ENCODE assay signal across 8 cellular contexts in the genomic region with DNA sequence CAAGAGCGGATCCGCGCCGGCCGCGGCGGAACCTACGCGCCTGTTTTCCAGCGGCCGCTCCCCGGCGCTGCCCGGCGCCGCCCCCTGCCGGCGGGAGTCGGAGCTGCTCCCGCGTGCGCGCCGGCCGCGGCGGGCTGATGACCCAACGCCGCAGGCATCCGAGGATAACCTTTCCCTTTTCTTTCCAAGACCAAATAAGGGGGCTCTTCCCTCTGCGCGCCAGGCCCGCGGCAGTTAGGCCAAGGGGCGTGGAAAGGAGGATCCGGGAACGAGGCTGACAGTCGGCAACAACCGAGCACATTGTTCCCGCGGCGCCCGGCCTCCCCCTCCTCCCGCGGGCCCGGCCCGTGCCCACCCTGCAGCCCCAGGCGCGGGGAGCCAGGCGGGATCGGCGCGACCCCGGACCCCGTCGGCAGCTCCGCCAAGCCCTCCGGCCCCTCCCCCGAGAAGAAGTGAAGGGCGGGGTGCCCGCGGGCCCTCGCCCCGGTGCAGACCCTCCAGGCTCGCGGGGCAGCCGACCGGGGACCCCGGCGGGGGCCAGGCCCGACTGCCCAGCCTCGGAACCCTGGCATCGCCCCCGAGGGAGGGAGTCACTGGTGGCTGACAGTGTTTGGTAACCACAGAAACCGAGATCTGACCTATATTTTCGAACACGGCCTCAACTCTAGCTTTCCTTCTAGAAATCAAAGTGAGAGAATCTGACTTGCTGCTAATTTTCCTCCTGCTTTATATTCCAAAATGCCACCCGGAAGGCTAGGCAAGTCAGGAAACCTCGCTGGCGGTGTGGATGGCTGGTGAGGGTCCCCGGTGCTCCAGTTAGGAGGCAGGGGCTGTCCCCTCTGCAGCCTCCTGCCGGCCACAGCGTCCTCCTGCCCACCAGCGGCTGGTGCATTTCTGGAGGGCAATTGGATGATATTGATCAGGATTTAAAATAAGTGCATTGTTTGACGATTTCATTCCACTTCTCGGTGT. TPM values are rescaled to one million over a fixed set of nuclear protein-coding genes. Genes with fewer than 3 reads are reported as not detected.
DNase-seq lines count a peak whose midpoint lies in the region; ATAC-seq and TF ChIP-seq lines count a peak whose summit lies in the region.

No MANE protein-coding gene starts in this region.

- H3K27ac Mint-ChIP-seq in central memory CD8-positive, alpha-beta T cell (ENCODE audit: low read depth): no peak overlapping the region

- H3K36me3 ChIP-seq in ES-I3 (ENCODE audit: insufficient read depth, low read length): no peaks in the 10 kb centered on the region
- H3K36me3 ChIP-seq in GM23248 (ENCODE audit: low read depth): no peaks in the 10 kb centered on the region
- no peaks in the 10 kb centered on the region for H3K36me3 ChIP-seq in WERI-Rb-1
- H3K36me3 ChIP-seq in skeletal muscle tissue (ENCODE audit: control insufficient read depth in 3 of 3, insufficient read depth in 3 of 3, low read length in 3 of 3): no peaks in the 10 kb centered on the region

- H3K79me2 ChIP-seq in GM23248 (ENCODE audit: insufficient read depth): no peaks in the 10 kb centered on the region

- no peaks in the 10 kb centered on the region for H3K9me2 ChIP-seq in GM23248 (ENCODE audit: insufficient read depth)

- H3K27me3 ChIP-seq in GM23248 (replicated peaks; ENCODE audit: insufficient read depth): no peaks in the 10 kb centered on the region
- H3K27me3 ChIP-seq in WERI-Rb-1 (ENCODE audit: insufficient read depth, low read depth, severe bottlenecking): no peaks in the 10 kb centered on the region
- H3K27me3 ChIP-seq in skeletal muscle tissue (ENCODE audit: control insufficient read depth in 3 of 3, insufficient read depth in 3 of 3, low read length in 3 of 3): peaks cover 0 to 2% (median 0%) of the 10 kb centered on the region in 3 donors

- peaks cover 83% of the 10 kb centered on the region for H3K27me3 Mint-ChIP-seq in central memory CD8-positive, alpha-beta T cell

- H3K4me2 ChIP-seq in GM23248 (ENCODE audit: unreplicated experiment): peak overlapping the region; percentile 67

- H2AFZ ChIP-seq in GM23248: peak overlapping the region; percentile 95

- H3K9ac ChIP-seq in ES-I3 (ENCODE audit: low read depth, low read length): peak overlapping the region; percentile 58
- peak overlapping the region; percentile 92 for H3K9ac ChIP-seq in GM23248
- peak overlapping the region; percentile 77 to 90 (median 89) for H3K9ac ChIP-seq in skeletal muscle tissue (ENCODE audit: low read depth in 1 of 3, low read length in 3 of 3)

- H3K27ac ChIP-seq in GM23248: peak overlapping the region; percentile 54
- no peak overlapping the region; the same call in 1 of the 2 replicates for H3K27ac ChIP-seq in WERI-Rb-1
- peak overlapping the region; percentile 82 for H3K27ac ChIP-seq in skeletal muscle tissue (ENCODE audit: low read depth, low read length)

- WGBS in GM23248 (ENCODE audit: low coverage in 1 of 2, low lambda C conversion rate in 2 of 2, missing lambda C conversion rate in 2 of 2), 2 experiments: 7% methylated on average over 51 to 57 of the region's 86 CpGs

- peak; percentile 40 for ATAC-seq in central memory CD8-positive, alpha-beta T cell (replicated peaks; ENCODE audit: extremely low read depth, poor library complexity, severe bottlenecking)

- no peaks in the 10 kb centered on the region for H4K20me1 ChIP-seq in GM23248 (ENCODE audit: insufficient read depth)

- H3K4me3 Mint-ChIP-seq in central memory CD8-positive, alpha-beta T cell: peak overlapping the region; percentile 52

- in situ Hi-C loops in GM23248 (cut with MboI): loop anchor here (25.0 kb wide), 1 partner anchor 397 kb away; no protein-coding TSS in a partner anchor

- H3K4me1 Mint-ChIP-seq in central memory CD8-positive, alpha-beta T cell: no peaks in the 10 kb centered on the region

- no peaks in the 10 kb centered on the region for H3K4me1 ChIP-seq in ES-I3 (ENCODE audit: insufficient read depth, low read length)
- H3K4me1 ChIP-seq in GM23248 (ENCODE audit: insufficient read depth): 0 out of 2 replicates have a peak, but pooled peaks cover 3% of the 10 kb centered on the region
- H3K4me1 ChIP-seq in skeletal muscle tissue (ENCODE audit: control insufficient read depth in 3 of 3, insufficient read depth in 3 of 3, low read length in 3 of 3): peaks cover 15 to 23% (median 22%) of the 10 kb centered on the region in 3 donors

- H3K4me3 ChIP-seq in GM23248 (peak overlapping the region; percentile 81), WERI-Rb-1 (ENCODE audit: low read depth, low read length) (peak overlapping the region; percentile 49), skeletal muscle tissue (ENCODE audit: low read length in 3 of 3) (peak overlapping the region; percentile 57 to 73 (median 61))

- DNase-seq in GM23248: peak; percentile 93
- DNase-seq in LoVo (ENCODE audit: low spot score): peak; percentile 79
- peak; percentile 49 for DNase-seq in WERI-Rb-1
- DNase-seq in central memory CD8-positive, alpha-beta T cell (ENCODE audit: low spot score in 2 of 2): peak in 1 of 2 donors; percentile 17
- peak; percentile 56 for DNase-seq in inferior parietal cortex (ENCODE audit: extremely low spot score)
- DNase-seq in cerebellar nuclear complex (lab: John Stamatoyannopoulos, UW): no peak

- H3K9me3 Mint-ChIP-seq in central memory CD8-positive, alpha-beta T cell: no peaks in the 10 kb centered on the region

- H3K9me3 ChIP-seq in ES-I3 (ENCODE audit: control insufficient read depth, insufficient read depth, low read length) (no peaks in the 10 kb centered on the region), GM23248 (ENCODE audit: low read depth) (no peaks in the 10 kb centered on the region), WERI-Rb-1 (ENCODE audit: severe bottlenecking) (peaks cover 5% of the 10 kb centered on the region), skeletal muscle tissue (ENCODE audit: control insufficient read depth in 3 of 3, low read length in 3 of 3) (no peaks in the 10 kb centered on the region)

- TF ChIP-seq CTCF in WERI-Rb-1 (IDR thresholded peaks at IDR 0.05; ENCODE audit: low read depth, low read length): peak; percentile 67

- H3F3A ChIP-seq in GM23248 (ENCODE audit: insufficient read depth): no peaks in the 10 kb centered on the region

- no peaks in the 10 kb centered on the region for H3K36me3 Mint-ChIP-seq in central memory CD8-positive, alpha-beta T cell (ENCODE audit: insufficient read depth)

RNA-seq across cellular contexts. Expression of a gene that starts 45.6 kb away (rescaled TPM):
- 0.97 and 1.6 TPM in 2 replicates for total RNA-seq in GM23248 (2014; rRNA removed; shearing (Covaris generic))
- polyA plus RNA-seq in GM23248 (2016; fragmentation: Nextera tagmentation; extraction: Ambion mirVana): 0.15 and 0.18 TPM in 2 replicates
- total RNA-seq in skeletal muscle tissue: 53.2 TPM

RNA-seq across cellular contexts. Expression of a gene that starts 51.7 kb away (rescaled TPM):
- total RNA-seq in GM23248 (2014; rRNA removed; shearing (Covaris generic)): not detected in 2 replicates
- polyA plus RNA-seq in GM23248 (2016; fragmentation: Nextera tagmentation; extraction: Ambion mirVana): not detected in 2 replicates
- 1.0 TPM for total RNA-seq in skeletal muscle tissue

Comparison
In these comparisons a context has a peak if more than half of its experiments do, and no peak if none do; other contexts are left out.
1. DNase-seq: peak in GM23248 (single experiment), LoVo (single experiment), WERI-Rb-1 (single experiment) and inferior parietal cortex (single experiment); none in cerebellar nuclear complex (0 of 2).
2. RNA of a gene that starts 45.6 kb away (total RNA-seq): 53.2 TPM in skeletal muscle tissue (single experiment); 0.97 to 1.6 TPM in GM23248; every median in the first group is over 10 times any median in the second.
3. Peak in every context shown above with its lines, with median percentiles within 50 percentile points of each other: H3K9ac ChIP-seq and H3K4me3 ChIP-seq.